20 cellular contexts compared by ENCODE assay signal in the genomic region with DNA sequence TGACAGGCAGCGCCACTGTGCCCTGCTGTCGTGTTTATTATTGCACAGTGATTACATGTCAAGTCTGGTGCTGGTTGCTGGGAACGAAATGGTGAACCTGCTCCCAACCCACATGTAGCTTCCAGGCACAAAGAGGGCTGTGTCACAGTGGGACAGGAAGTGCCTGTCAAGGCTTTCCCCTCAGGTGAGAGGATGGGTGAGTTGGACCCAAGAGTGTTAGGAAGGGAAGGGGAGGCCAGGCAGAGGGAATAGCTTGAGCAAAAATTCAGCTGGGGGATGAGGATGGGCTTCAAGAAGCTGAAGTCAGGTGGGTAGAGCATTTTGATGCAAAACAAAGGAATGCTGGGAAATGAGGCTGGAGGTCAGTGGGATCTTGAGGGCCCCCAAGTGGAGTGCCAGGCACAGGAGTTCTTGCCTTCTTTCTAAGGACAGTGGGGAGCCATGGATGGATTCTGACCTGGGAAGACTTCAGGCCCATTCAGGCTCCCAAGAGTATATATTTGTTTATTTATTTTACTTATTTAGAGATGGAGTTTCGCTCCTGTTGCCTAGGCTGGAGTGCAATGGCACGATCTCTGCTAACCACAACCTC. TPM values are rescaled to one million over a fixed set of nuclear protein-coding genes. Genes with fewer than 3 reads are reported as not detected.
A peak's percentile ranks its signal among the peaks of the same experiment; 100 is the strongest.
DNase-seq lines count a peak whose midpoint lies in the region; ATAC-seq, FAIRE-seq and TF ChIP-seq lines count a peak whose summit lies in the region.
"Had no signal": no experiment of that assay in that cellular context is flagged by ENCODE, and none has a peak within 500 bp of the region (broad histone marks: within the 10 kb centered on the region; RNA-seq: fewer than 3 reads in every experiment).

No MANE protein-coding gene starts in this region.

- TF ChIP-seq RAD21 in A549 (conservative IDR thresholded peaks at IDR 0.05 in 1 of 2, IDR thresholded peaks at IDR 0.05 in 1 of 2), result no peak

- TF ChIP-seq CTCF in A549 (IDR thresholded peaks at IDR 0.05) (no peak), Calu3 (IDR thresholded peaks at IDR 0.05; ENCODE audit: unreplicated experiment) (no peak), breast epithelium (IDR thresholded peaks at IDR 0.05) (no peak)

- H3K4me1 Mint-ChIP-seq in Calu3 (ENCODE audit: low read depth, unreplicated experiment) (peaks cover 15% of the 10 kb centered on the region), T-helper 17 cell (peaks cover 26% of the 10 kb centered on the region)

- CTCF ChIA-PET in A549 (lab: Yijun Ruan, JAX) (interaction anchor here (0.8 to 1.6 kb wide), 5 partner anchors 11 to 120 kb away, joined by 3 to 9 read pairs (median 3); no protein-coding TSS in a partner anchor), Calu3 (lab: Charles Lee) (no interaction called here)

- no peak overlapping the region for H3K4me3 Mint-ChIP-seq in Calu3 (ENCODE audit: low read depth, unreplicated experiment)
- H3K4me3 Mint-ChIP-seq in T-helper 17 cell, result peak overlapping the region; percentile 66
- H3K4me3 Mint-ChIP-seq: activated CD8-positive, alpha-beta T cell treated with anti-CD3 and anti-CD28 coated beads for 36 hours; activated T-cell treated with anti-CD3 and anti-CD28 coated beads, Interleukin-2, amount 50 U/mL, for 4 hours had no signal

- DNase-seq in A549 (ENCODE audit: low read depth in 1 of 2, low spot score in 1 of 2) (no peak), Calu3 (no peak), T-helper 17 cell (no peak), iPS-NIHi7 (ENCODE audit: extremely low spot score) (peak; percentile 47), breast epithelium (ENCODE audit: low spot score in 2 of 2) (no peak), dedifferentiated amniotic fluid mesenchymal stem cell (ENCODE audit: extremely low spot score) (no peak)
- DNase-seq: activated CD8-positive, alpha-beta T cell treated with anti-CD3 and anti-CD28 coated beads for 36 hours; activated T-cell treated with anti-CD3 and anti-CD28 coated beads, Interleukin-2, amount 50 U/mL, for 4 hours; effector CD8-positive, alpha-beta T cell; GDM1; GM23248; MV-4-11; NCI-H2029 treated with DMSO at 0.1 percent for 48 hours; NCI-H446 treated with DMSO at 0.1 percent for 48 hours; pancreas; Right ventricle myocardium superior; stimulated activated CD4-positive, alpha-beta T cell treated with anti-CD3 and anti-CD28 coated beads, Interleukin-1b, Interleukin-23, amount 100 ng/mL, for 48 hours had no signal

- no peak overlapping the region for H3K4me2 ChIP-seq in A549

- H3K27me3 Mint-ChIP-seq in Calu3 (ENCODE audit: unreplicated experiment), result peaks cover 15% of the 10 kb centered on the region
- H3K27me3 Mint-ChIP-seq in T-helper 17 cell, result peaks cover 8% of the 10 kb centered on the region

- peaks cover 4% of the 10 kb centered on the region for H3K36me3 ChIP-seq in breast epithelium

- 79% methylated on average over 3 of the region's 5 CpGs for WGBS in A549 (ENCODE audit: missing lambda C conversion rate)

- H3K4me3 ChIP-seq in A549, result no peak overlapping the region
- H3K4me3 ChIP-seq in breast epithelium, result no peak overlapping the region
- H3K4me3 ChIP-seq: GM23248, pancreas had no signal

- H3K36me3 Mint-ChIP-seq in Calu3 (ENCODE audit: insufficient read depth, unreplicated experiment) (peaks cover 69% of the 10 kb centered on the region), T-helper 17 cell (ENCODE audit: low read depth) (peaks cover 3% of the 10 kb centered on the region)

- BruUV-seq in Calu3 (replicated peaks; lab: Mats Ljungman, UMichigan), result no TSS peak

- H3K9me3 ChIP-seq in A549 (no peaks in the 10 kb centered on the region), T-helper 17 cell (ENCODE audit: control insufficient read depth, low read length, poor library complexity, severe bottlenecking) (no peaks in the 10 kb centered on the region), breast epithelium (no peaks in the 10 kb centered on the region)
- H3K9me3 ChIP-seq: pancreas had no signal

- no peak overlapping the region for H3K27ac ChIP-seq in A549
- no peak overlapping the region for H3K27ac ChIP-seq in breast epithelium
- H3K27ac ChIP-seq: GM23248, pancreas had no signal

- H3K4me1 ChIP-seq in A549 (peaks cover 9% of the 10 kb centered on the region; the same call in 1 of the 3 replicates), breast epithelium (no peaks in the 10 kb centered on the region)

- no peak for TF ChIP-seq EP300 in A549 (IDR thresholded peaks at IDR 0.05)

- FAIRE-seq in A549 (lab: Jason Lieb, UNC), result no peak
- FAIRE-seq: bronchial epithelial cell, D721Med, pancreas had no signal

- TF ChIP-seq POLR2A in A549 (IDR thresholded peaks at IDR 0.05; ENCODE audit: low read length) (no peak), breast epithelium (IDR thresholded peaks at IDR 0.05) (no peak)

- H3K27ac Mint-ChIP-seq in Calu3 (ENCODE audit: unreplicated experiment), result peak overlapping the region; percentile 64
- peak overlapping the region; percentile 92 for H3K27ac Mint-ChIP-seq in T-helper 17 cell
- H3K27ac Mint-ChIP-seq: activated CD8-positive, alpha-beta T cell treated with anti-CD3 and anti-CD28 coated beads for 36 hours had no signal

- H3K27me3 ChIP-seq in breast epithelium, result no peaks in the 10 kb centered on the region
- H3K27me3 ChIP-seq: pancreas had no signal

- POLR2A ChIA-PET in A549 (lab: Yijun Ruan, JAX), result no interaction called here

- no peaks in the 10 kb centered on the region for H3K9me3 Mint-ChIP-seq in Calu3 (ENCODE audit: low read depth, unreplicated experiment)
- H3K9me3 Mint-ChIP-seq: activated CD8-positive, alpha-beta T cell treated with anti-CD3 and anti-CD28 coated beads for 36 hours; activated T-cell treated with anti-CD3 and anti-CD28 coated beads, Interleukin-2, amount 50 U/mL, for 4 hours had no signal

- intact Hi-C loops in Calu3 (cut with micrococcal nuclease; ENCODE audit: unreplicated experiment), result no loop called here
- intact Hi-C loops in breast epithelium (cut with DNase I; ENCODE audit: low total_unique reads), result no loop called here

- no peak for ATAC-seq in A549
- no peak for ATAC-seq in T-helper 17 cell
- no peak for ATAC-seq in GM19455 (IDR thresholded peaks at IDR 0.05; ENCODE audit: unreplicated experiment)
- ATAC-seq: activated CD8-positive, alpha-beta T cell treated with anti-CD3 and anti-CD28 coated beads for 36 hours; activated T-cell treated with anti-CD3 and anti-CD28 coated beads, Interleukin-2, amount 50 U/mL, for 4 hours; pancreas had no signal

TF ChIP-seq in A549, 52 proteins besides CTCF, POLR2A, EP300 and RAD21:
- TF ChIP-seq POLR2AphosphoS2 (conservative IDR thresholded peaks at IDR 0.05; ENCODE audit: low read length), result 0 out of 2 replicates have a peak, but pooled peaks have one; percentile 5
- no peak for TF ChIP-seq EHMT2 (IDR thresholded peaks at IDR 0.05; ENCODE audit: low read depth)

RNA-seq across cellular contexts. Expression of a gene that starts 8.5 kb away (rescaled TPM):
- polyA plus RNA-seq in A549 (2011; rRNA removed) (23.6 and 24.3 TPM in 2 replicates), A549 (2017; fragmentation: RNase III; extraction: RNeasy Plus Mini Kit Qiagen cat#74134 plus additional on column Dnase treatment) (42.2 to 47.6 TPM (median 42.5 TPM) in 3 replicates)
- 77.6 and 81.1 TPM in 2 replicates for polyA plus RNA-seq in A549 (2012; cell fraction: cytosol; rRNA removed)
- 264 and 338 TPM in 2 replicates for polyA plus RNA-seq in A549 (2012; cell fraction: nucleus; rRNA removed)
- polyA minus RNA-seq in A549 (2011; rRNA and poly(A)+ RNA removed), result 7.8 and 16.5 TPM in 2 replicates
- total RNA-seq in Calu3 (2022) (44.1 and 44.9 TPM in 2 replicates), T-helper 17 cell (10 to 100 TPM; 49.4 to 56.9 TPM), breast epithelium (10 to 100 TPM; 29.0 to 47.5 (median 31.2) TPM)

RNA-seq across cellular contexts. Expression of a gene that starts 25.1 kb away (rescaled TPM):
- polyA plus RNA-seq in A549 (2011; rRNA removed) (32.9 and 52.4 TPM in 2 replicates), A549 (2017; fragmentation: RNase III; extraction: RNeasy Plus Mini Kit Qiagen cat#74134 plus additional on column Dnase treatment) (55.8 to 58.5 TPM (median 57.3 TPM) in 3 replicates)
- polyA plus RNA-seq in A549 (2012; cell fraction: cytosol; rRNA removed), result 32.5 and 44.3 TPM in 2 replicates
- polyA plus RNA-seq in A549 (2012; cell fraction: nucleus; rRNA removed), result 83.5 and 91.5 TPM in 2 replicates
- 128 and 145 TPM in 2 replicates for polyA minus RNA-seq in A549 (2011; rRNA and poly(A)+ RNA removed)
- total RNA-seq in Calu3 (2022) (126 and 138 TPM in 2 replicates), T-helper 17 cell (100 to 1,000 TPM; 267 to 273 TPM), breast epithelium (10 to 100 TPM; 83.1 to 98.6 (median 84.5) TPM)

RNA-seq across cellular contexts. Expression of a gene that starts 38.6 kb away (rescaled TPM):
- polyA plus RNA-seq in A549 (2011; rRNA removed) (174 and 197 TPM in 2 replicates), A549 (2017; fragmentation: RNase III; extraction: RNeasy Plus Mini Kit Qiagen cat#74134 plus additional on column Dnase treatment) (137 to 151 TPM (median 142 TPM) in 3 replicates)
- 165 and 179 TPM in 2 replicates for polyA plus RNA-seq in A549 (2012; cell fraction: cytosol; rRNA removed)
- polyA plus RNA-seq in A549 (2012; cell fraction: nucleus; rRNA removed), result 409 and 482 TPM in 2 replicates
- 111 and 131 TPM in 2 replicates for polyA minus RNA-seq in A549 (2011; rRNA and poly(A)+ RNA removed)
- total RNA-seq in Calu3 (2022) (262 and 267 TPM in 2 replicates), T-helper 17 cell (100 to 1,000 TPM; 428 to 456 TPM), breast epithelium (100 to 1,000 TPM in 2 of 3 donors, 10 to 100 TPM in 1; 80.2 to 166 (median 115) TPM)
